In the genomic region with DNA sequence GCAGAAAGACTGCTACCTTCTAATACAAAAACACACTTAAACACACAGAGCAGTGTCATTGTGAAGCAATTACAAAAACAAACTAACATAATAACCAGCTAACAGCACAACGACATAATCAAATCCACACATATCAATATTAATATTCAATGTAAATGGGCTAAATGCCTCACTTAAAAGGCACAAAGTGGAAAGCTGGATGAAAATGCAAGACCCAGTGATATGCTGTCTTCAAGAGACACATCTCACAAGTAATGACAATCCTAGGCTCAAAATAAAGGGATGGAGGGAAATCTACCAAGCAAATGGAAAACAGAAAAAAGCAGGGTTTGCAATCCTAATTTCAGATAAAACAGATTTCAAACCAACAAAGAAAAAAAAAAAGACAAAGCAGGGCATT, we compare ENCODE assay signal across 20 cellular contexts.
DNase-seq lines count a peak whose midpoint lies in the region; ATAC-seq, FAIRE-seq and TF ChIP-seq lines count a peak whose summit lies in the region.
"Had no signal": no experiment of that assay in that cellular context is flagged by ENCODE, and none has a peak within 500 bp of the region (broad histone marks: within the 10 kb centered on the region; RNA-seq: fewer than 3 reads in every experiment).

No MANE protein-coding gene starts in this region.

- intact Hi-C loops in GM12878 (cut with micrococcal nuclease; ENCODE audit: unreplicated experiment) = no loop called here

- no TSS peak for BruUV-seq in GM12878 (replicated peaks; lab: Mats Ljungman, UMichigan)

- SMC1A ChIA-PET in GM12878 (lab: Charles Lee; ENCODE audit: uncharacterized antibody, unreplicated experiment) = no interaction called here

- CTCF ChIA-PET in SK-N-SH (lab: Yijun Ruan, JAX) (interaction anchor here (1.2 kb wide), 1 partner anchor 12 kb away, joined by 3 read pairs; no protein-coding TSS in a partner anchor), GM12878 (lab: Yijun Ruan, JAX) (interaction anchor here (1.2 kb wide), 1 partner anchor 12 kb away, joined by 3 read pairs; no protein-coding TSS in a partner anchor)

- no peak for TF ChIP-seq CTCF in SK-N-SH (IDR thresholded peaks at IDR 0.05)
- no peak for TF ChIP-seq CTCF in GM12878 (IDR thresholded peaks at IDR 0.05 in 2 of 3, conservative IDR thresholded peaks at IDR 0.05 in 1 of 3; ENCODE audit: control insufficient read depth in 2 of 3, extremely low read depth in 1 of 3, insufficient read depth in 1 of 3, low read depth in 3 of 3, low read length in 3 of 3)

- ATAC-seq in SK-N-SH treated with all-trans-retinoic acid at 6 μM for 48 hours (no peak), GM12878 (no peak)
- ATAC-seq: A549; CD8-positive, alpha-beta T cell had no signal

- DNase-seq in SK-N-SH (no peak), GM12878 (ENCODE audit: low read depth, low spot score) (no peak), H54 (ENCODE audit: insufficient read length, low spot score) (no peak), NCI-H187 treated with DMSO at 0.1 percent for 48 hours (lab: John Stamatoyannopoulos, UW) (no peak)
- DNase-seq: AML-193; Caco-2; Calu3; CD4-positive, alpha-beta T cell; CD8-positive, alpha-beta T cell; DMS79 treated with DMSO at 0.1 percent for 48 hours; GF-D8 had no signal

- WGBS in SK-N-SH (ENCODE audit: low lambda C conversion rate) = 0% methylated on average over 1 of the region's 1 CpG
- 0% methylated on average over 1 of the region's 1 CpG for WGBS in GM12878 (ENCODE audit: insufficient coverage, insufficient replicate concordance, low lambda C conversion rate, missing lambda C conversion rate)

- H3K79me2 ChIP-seq in SK-N-SH (ENCODE audit: insufficient read depth) = no peaks in the 10 kb centered on the region
- H3K79me2 ChIP-seq in GM12878 (ENCODE audit: control insufficient read depth, insufficient read depth, low read length) = no peaks in the 10 kb centered on the region

- no peaks in the 10 kb centered on the region for H3F3A ChIP-seq in SK-N-SH (replicated peaks; ENCODE audit: insufficient read depth)

- H3K4me2 ChIP-seq in SK-N-SH (no peak overlapping the region), GM12878 (ENCODE audit: control insufficient read depth, insufficient read depth) (no peak overlapping the region)
- H3K4me2 ChIP-seq: A549; BLaER1 treated with 17β-estradiol and CSF1 and Interleukin-3, amounts not matched to agents 10 nM and 100 nM had no signal

- no peaks in the 10 kb centered on the region for H3K4me1 ChIP-seq in SK-N-SH (ENCODE audit: control insufficient read depth in 1 of 2, insufficient read depth in 2 of 2, low read depth in 1 of 2, low read length in 1 of 2)
- no peaks in the 10 kb centered on the region for H3K4me1 ChIP-seq in GM12878 (ENCODE audit: control insufficient read depth, insufficient read depth, low read length)
- H3K4me1 ChIP-seq: A549; BLaER1 treated with 17β-estradiol and CSF1 and Interleukin-3, amounts not matched to agents 10 nM and 100 nM; Caco-2 had no signal

- no peak for TF ChIP-seq EP300 in SK-N-SH (IDR thresholded peaks at IDR 0.05; ENCODE audit: borderline replicate concordance in 1 of 2, low read depth in 1 of 2, low read length in 1 of 2)
- no peak for TF ChIP-seq EP300 in GM12878 (IDR thresholded peaks at IDR 0.05; ENCODE audit: borderline replicate concordance in 1 of 2, control insufficient read depth in 1 of 2, low read depth in 2 of 2, low read length in 2 of 2)

- TF ChIP-seq POLR2A in GM12878 (IDR thresholded peaks at IDR 0.05; ENCODE audit: low read depth, low read length) = no peak
- no peak for TF ChIP-seq POLR2A in H54 (IDR thresholded peaks at IDR 0.05; ENCODE audit: low read depth, low read length)

- no peaks in the 10 kb centered on the region for H3K9me3 ChIP-seq in SK-N-SH
- H3K9me3 ChIP-seq in GM12878 (replicated peaks; ENCODE audit: control insufficient read depth, insufficient read depth, low read length) = no peaks in the 10 kb centered on the region
- H3K9me3 ChIP-seq: A549 had no signal

- FAIRE-seq in GM12878 (lab: Jason Lieb, UNC) = no peak
- FAIRE-seq in H54 (lab: Jason Lieb, UNC) = no peak
- FAIRE-seq: A549, D721Med, G401.6, GM12892, GM18507 had no signal

- H3K9ac ChIP-seq in SK-N-SH (no peak overlapping the region), GM12878 (ENCODE audit: control insufficient read depth, insufficient read depth, low read length) (no peak overlapping the region)
- H3K9ac ChIP-seq: BLaER1 treated with 17β-estradiol and CSF1 and Interleukin-3, amounts not matched to agents 10 nM and 100 nM had no signal

- no peak overlapping the region for H2AFZ ChIP-seq in SK-N-SH (ENCODE audit: low read depth)
- H2AFZ ChIP-seq in GM12878 (ENCODE audit: control insufficient read depth, low read depth, low read length) = no peak overlapping the region

- no peaks in the 10 kb centered on the region for H3K9me2 ChIP-seq in SK-N-SH

- RAD21 ChIA-PET in GM12878 (lab: Charles Lee; ENCODE audit: unreplicated experiment) = no interaction called here

- POLR2A ChIA-PET in SK-N-SH (lab: Yijun Ruan, JAX) = no interaction called here
- POLR2A ChIA-PET in GM12878 (lab: Charles Lee) = no interaction called here

- H4K20me1 ChIP-seq in SK-N-SH (ENCODE audit: insufficient read depth) = no peaks in the 10 kb centered on the region
- no peaks in the 10 kb centered on the region for H4K20me1 ChIP-seq in GM12878 (ENCODE audit: control insufficient read depth, insufficient read depth)
- H4K20me1 ChIP-seq: BLaER1 treated with 17β-estradiol and CSF1 and Interleukin-3, amounts not matched to agents 10 nM and 100 nM had no signal

- H3K36me3 ChIP-seq in SK-N-SH (replicated peaks in 1 of 2; ENCODE audit: control insufficient read depth in 1 of 2, insufficient read depth in 2 of 2, low read length in 1 of 2) (no peaks in the 10 kb centered on the region), GM12878 (ENCODE audit: control insufficient read depth in 2 of 2, insufficient read depth in 2 of 2, low read length in 1 of 2) (no peaks in the 10 kb centered on the region)
- H3K36me3 ChIP-seq: BLaER1 treated with 17β-estradiol and CSF1 and Interleukin-3, amounts not matched to agents 10 nM and 100 nM had no signal

- TF ChIP-seq RAD21 in SK-N-SH (IDR thresholded peaks at IDR 0.05; ENCODE audit: low read length) (no peak), GM12878 (IDR thresholded peaks at IDR 0.05; ENCODE audit: insufficient read depth, low read depth, low read length) (no peak)

- no peak overlapping the region for H3K4me3 ChIP-seq in SK-N-SH (ENCODE audit: low read depth in 2 of 2, low read length in 1 of 2)
- no peak overlapping the region for H3K4me3 ChIP-seq in GM12878
- H3K4me3 ChIP-seq: A549; BLaER1 treated with 17β-estradiol and CSF1 and Interleukin-3, amounts not matched to agents 10 nM and 100 nM had no signal

- no peaks in the 10 kb centered on the region for H3K27me3 ChIP-seq in SK-N-SH (ENCODE audit: insufficient read depth)
- H3K27me3 ChIP-seq in GM12878 (replicated peaks in 1 of 2; ENCODE audit: control insufficient read depth in 2 of 2, insufficient read depth in 2 of 2, low read length in 1 of 2) = no peaks in the 10 kb centered on the region
- H3K27me3 ChIP-seq: BLaER1 treated with 17β-estradiol and CSF1 and Interleukin-3, amounts not matched to agents 10 nM and 100 nM had no signal

- in situ Hi-C loops in GM12878 (cut with MboI) = no loop called here

- H3K27ac ChIP-seq in SK-N-SH (ENCODE audit: low read depth in 2 of 2, low read length in 1 of 2) (no peak overlapping the region), GM12878 (ENCODE audit: control insufficient read depth, insufficient read depth) (no peak overlapping the region)
- H3K27ac ChIP-seq: 22Rv1; A549; BLaER1 treated with 17β-estradiol and CSF1 and Interleukin-3, amounts not matched to agents 10 nM and 100 nM; C4-2B had no signal

TF ChIP-seq in SK-N-SH treated with all-trans-retinoic acid at 6 μM for 48 hours, 23 proteins besides CTCF, POLR2A, EP300 and RAD21 (continues in another document):
- peak; percentile 39; the same call in 1 of the 2 replicates for TF ChIP-seq ZFP30 (CRISPR knock-in tag; IDR thresholded peaks at IDR 0.05)

TF ChIP-seq in SK-N-SH, 30 proteins besides CTCF, POLR2A, EP300 and RAD21 (continues in another document):
- TF ChIP-seq GABPA (IDR thresholded peaks at IDR 0.05; ENCODE audit: low read depth) (no peak), SMC3 (IDR thresholded peaks at IDR 0.05; ENCODE audit: low read depth, low read length) (no peak), FOSL2 (IDR thresholded peaks at IDR 0.05; ENCODE audit: borderline replicate concordance, low read depth) (no peak), SIN3A (IDR thresholded peaks at IDR 0.05; ENCODE audit: borderline replicate concordance, low read depth, low read length) (no peak), JUND (IDR thresholded peaks at IDR 0.05) (no peak), MAX (IDR thresholded peaks at IDR 0.05; ENCODE audit: low read depth) (no peak), TAF1 (IDR thresholded peaks at IDR 0.05; ENCODE audit: borderline replicate concordance, low read depth, low read length) (no peak)

TF ChIP-seq in GM12878, 131 proteins besides CTCF, POLR2A, EP300 and RAD21 (continues in another document):
- TF ChIP-seq CBX5 (IDR thresholded peaks at IDR 0.05; ENCODE audit: low read depth) (peak; percentile 81; the same call in 1 of the 2 replicates), EGR1 (IDR thresholded peaks at IDR 0.05; ENCODE audit: borderline replicate concordance in 1 of 2, low read depth in 2 of 2, low read length in 2 of 2) (no peak)
- TF ChIP-seq, protein P1, sequence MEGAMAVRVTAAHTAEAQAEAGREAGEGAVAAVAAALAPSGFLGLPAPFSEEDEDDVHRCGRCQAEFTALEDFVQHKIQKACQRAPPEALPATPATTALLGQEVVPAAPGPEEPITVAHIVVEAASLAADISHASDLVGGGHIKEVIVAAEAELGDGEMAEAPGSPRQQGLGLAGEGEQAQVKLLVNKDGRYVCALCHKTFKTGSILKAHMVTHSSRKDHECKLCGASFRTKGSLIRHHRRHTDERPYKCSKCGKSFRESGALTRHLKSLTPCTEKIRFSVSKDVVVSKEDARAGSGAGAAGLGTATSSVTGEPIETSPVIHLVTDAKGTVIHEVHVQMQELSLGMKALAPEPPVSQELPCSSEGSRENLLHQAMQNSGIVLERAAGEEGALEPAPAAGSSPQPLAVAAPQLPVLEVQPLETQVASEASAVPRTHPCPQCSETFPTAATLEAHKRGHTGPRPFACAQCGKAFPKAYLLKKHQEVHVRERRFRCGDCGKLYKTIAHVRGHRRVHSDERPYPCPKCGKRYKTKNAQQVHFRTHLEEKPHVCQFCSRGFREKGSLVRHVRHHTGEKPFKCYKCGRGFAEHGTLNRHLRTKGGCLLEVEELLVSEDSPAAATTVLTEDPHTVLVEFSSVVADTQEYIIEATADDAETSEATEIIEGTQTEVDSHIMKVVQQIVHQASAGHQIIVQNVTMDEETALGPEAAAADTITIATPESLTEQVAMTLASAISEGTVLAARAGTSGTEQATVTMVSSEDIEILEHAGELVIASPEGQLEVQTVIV (IDR thresholded peaks at IDR 0.05; ENCODE audit: borderline replicate concordance, partially characterized antibody) = no peak
